In the genomic region with DNA sequence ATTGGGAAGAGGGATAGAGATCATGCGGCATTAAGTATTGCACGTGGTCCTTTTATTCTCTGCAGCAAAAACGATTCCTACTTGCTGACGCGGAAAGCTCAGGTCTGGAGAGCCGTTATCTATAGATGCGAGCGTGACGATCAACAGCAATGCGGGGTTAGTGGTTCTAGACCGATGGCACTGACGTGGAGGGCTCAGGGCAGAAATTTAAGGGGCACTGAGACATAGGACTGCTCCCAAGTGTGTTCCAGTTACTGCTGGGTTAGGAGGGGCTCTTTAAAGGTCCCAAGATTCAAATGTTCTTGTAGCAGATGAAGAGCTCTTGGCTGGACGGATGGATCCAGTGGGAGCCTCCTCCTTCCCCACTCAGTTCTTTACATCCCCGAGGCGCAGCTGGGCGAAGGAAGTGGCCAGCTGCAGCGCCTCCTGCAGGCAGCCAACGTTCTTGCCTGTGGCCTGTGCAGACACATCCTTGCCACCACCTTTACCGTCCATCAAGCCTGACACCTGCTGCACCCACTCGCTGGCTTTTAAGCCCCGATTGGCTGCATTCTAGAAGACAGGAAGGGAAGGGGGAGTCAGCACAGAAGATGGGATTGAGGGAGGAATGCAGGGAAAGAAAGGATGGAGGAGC, we compare ENCODE assay signal across 8 cellular contexts. TPM values are rescaled to one million over a fixed set of nuclear protein-coding genes. Genes with fewer than 3 reads are reported as not detected.
DNase-seq lines count a peak whose midpoint lies in the region; ATAC-seq and TF ChIP-seq lines count a peak whose summit lies in the region.

No MANE protein-coding gene starts in this region.

- intact Hi-C loops in IMR-90 (cut with micrococcal nuclease) (no loop called here), ovary (cut with DNase I) (loop anchor here in 1 of 4 donors (2.0 kb wide), 1 partner anchor 36 kb away; the partner anchor contains the start of gene AARS1)
- intact Hi-C loops in naive thymus-derived CD4-positive, alpha-beta T cell (cut with micrococcal nuclease), result loop anchor here (1.0 to 10.0 kb wide), 5 partner anchors 46 to 1842 kb away; partner anchors contain the start of genes COG4 (in 2 of the 2), SF3B3 (in 2 of the 2), DDX19A (in 1 of the 2) and DDX19B (in 1 of the 2)

- TF ChIP-seq POLR2A in IMR-90 (IDR thresholded peaks at IDR 0.05; ENCODE audit: low read depth, low read length), result no peak
- no peak for TF ChIP-seq POLR2A in ovary (IDR thresholded peaks at IDR 0.05)

- H2AK9ac ChIP-seq in IMR-90 (replicated peaks; ENCODE audit: low read depth, low read length, poor library complexity), result peak overlapping the region; percentile 61

- no peak overlapping the region for H3K23ac ChIP-seq in IMR-90 (ENCODE audit: low read depth, low read length)

- no peak overlapping the region for H3K18ac ChIP-seq in IMR-90 (ENCODE audit: low read depth, low read length)

- H3K79me1 ChIP-seq in IMR-90 (ENCODE audit: low read depth in 1 of 2, low read length in 2 of 2), result peaks cover 5 to 34% of the 10 kb centered on the region in 2 experiments; a peak in 3 of 4 replicates

- no TSS peak for BruUV-seq in IMR-90 (replicated peaks; lab: Mats Ljungman, UMichigan)

- H3K9me3 ChIP-seq in IMR-90 (ENCODE audit: control insufficient read depth, insufficient read depth, low read length), result no peaks in the 10 kb centered on the region
- H3K9me3 ChIP-seq in naive thymus-derived CD4-positive, alpha-beta T cell (ENCODE audit: control insufficient read depth in 2 of 3, low read length in 3 of 3), result no peaks in the 10 kb centered on the region
- H3K9me3 ChIP-seq in ovary, result no peaks in the 10 kb centered on the region

- H2BK15ac ChIP-seq in IMR-90 (ENCODE audit: low read depth, low read length), result no peak overlapping the region

- TF ChIP-seq RAD21 in IMR-90 (IDR thresholded peaks at IDR 0.05; ENCODE audit: low read length), result peak; percentile 3; the same call in 1 of the 2 replicates

- H4K91ac ChIP-seq in IMR-90 (ENCODE audit: insufficient read depth, low read depth, low read length), result no peak overlapping the region

- 95% methylated on average over 10 of the region's 21 CpGs; no CpG with 5 or more reads in 1 of the 2 experiments for WGBS in IMR-90 (ENCODE audit: extremely low coverage in 2 of 2, insufficient read length in 1 of 2), 2 experiments
- 69 to 83% (median 72%) methylated on average over 21 of the region's 21 CpGs for WGBS in ovary, 3 donors

- no peak overlapping the region for H2BK20ac ChIP-seq in IMR-90 (ENCODE audit: low read depth, low read length)

- dilution Hi-C loops in IMR-90 (cut with HindIII; ENCODE audit: low sequenced_read_pairs, unreplicated experiment), result no loop called here

- H2AFZ ChIP-seq in IMR-90 (replicated peaks; ENCODE audit: low read length, poor library complexity), result no peak overlapping the region

- no peak overlapping the region for H3K14ac ChIP-seq in IMR-90 (replicated peaks; ENCODE audit: low read depth, low read length)

- in situ Hi-C loops in IMR-90 (cut with MboI; ENCODE audit: low sequenced_read_pairs), result no loop called here

- 0 out of 2 replicates have a peak, but pooled peaks cover 5% of the 10 kb centered on the region for H3K9me1 ChIP-seq in IMR-90 (ENCODE audit: insufficient read depth, low read length)

- H3K4me1 Mint-ChIP-seq in activated naive CD8-positive, alpha-beta T cell treated with anti-CD3 and anti-CD28 coated beads, Interleukin-2, amount 10 ng/mL, durations not matched to agents 7 days and 5 days, result peaks cover 14% of the 10 kb centered on the region
- peaks cover 0 to 35% (median 22%) of the 10 kb centered on the region in 7 donors for H3K4me1 Mint-ChIP-seq in naive thymus-derived CD4-positive, alpha-beta T cell

- DNase-seq in ELF-1 (ENCODE audit: low read depth, low spot score), result peak; percentile 74
- peak; percentile 11 for DNase-seq in IMR-90
- DNase-seq in activated naive CD8-positive, alpha-beta T cell treated with anti-CD3 and anti-CD28 coated beads, Interleukin-2, amount 10 ng/mL, durations not matched to agents 7 days and 5 days, result peak; percentile 47
- peak in 1 of 9 donors; percentile 27 for DNase-seq in naive thymus-derived CD4-positive, alpha-beta T cell
- DNase-seq in epidermal melanocyte (ENCODE audit: insufficient read length, low spot score), result no peak
- DNase-seq in ovary, result no peak

- no peak overlapping the region for H2AK5ac ChIP-seq in IMR-90 (ENCODE audit: low read depth, low read length)

- H3K56ac ChIP-seq in IMR-90 (ENCODE audit: extremely low read depth, insufficient read depth, low read length), result no peak overlapping the region

- no peak overlapping the region for H4K5ac ChIP-seq in IMR-90 (ENCODE audit: low read depth, low read length)

- no peak overlapping the region for H3K9ac ChIP-seq in IMR-90 (ENCODE audit: low read depth, low read length)

- ATAC-seq in IMR-90 (ENCODE audit: low read depth), result no peak
- no peak for ATAC-seq in activated naive CD8-positive, alpha-beta T cell treated with anti-CD3 and anti-CD28 coated beads, Interleukin-2, amount 10 ng/mL, durations not matched to agents 7 days and 5 days (ENCODE audit: low read depth)
- no peak for ATAC-seq in naive thymus-derived CD4-positive, alpha-beta T cell
- no peak for ATAC-seq in GM19351 (IDR thresholded peaks at IDR 0.05; ENCODE audit: unreplicated experiment)
- ATAC-seq in GM21447 (IDR thresholded peaks at IDR 0.05; ENCODE audit: unreplicated experiment), result no peak

- POLR2A ChIA-PET in IMR-90 (lab: Charles Lee; ENCODE audit: unreplicated experiment), result no interaction called here
- POLR2A ChIA-PET in activated naive CD8-positive, alpha-beta T cell treated with anti-CD3 and anti-CD28 coated beads, Interleukin-2, amount 10 ng/mL, durations not matched to agents 7 days and 5 days (lab: Charles Lee), result interaction anchor here (0.6 to 2.9 kb wide), 7 partner anchors 15 to 271 kb away, joined by 3 to 21 read pairs (median 3); partner anchors contain the start of genes AARS1, COG4 and DDX19A
- POLR2A ChIA-PET in naive thymus-derived CD4-positive, alpha-beta T cell (lab: Charles Lee), result interaction anchor here (0.6 to 2.3 kb wide), 6 partner anchors 10 to 272 kb away, joined by 4 to 13 read pairs (median 8); partner anchors contain the start of genes AARS1, COG4, DDX19B and SF3B3

- H3K27ac ChIP-seq in IMR-90 (ENCODE audit: insufficient read depth, low read length) (no peak overlapping the region), ovary (no peak overlapping the region)
- peak overlapping the region; percentile 85 for H3K27ac ChIP-seq in naive thymus-derived CD4-positive, alpha-beta T cell (ENCODE audit: low read depth, low read length)

- CTCF ChIA-PET in IMR-90 (lab: Yijun Ruan, JAX), result no interaction called here
- CTCF ChIA-PET in naive thymus-derived CD4-positive, alpha-beta T cell (lab: Charles Lee), result interaction anchor here (0.6 to 1.2 kb wide), 2 partner anchors 15 to 529 kb away, joined by 3 to 4 read pairs; no protein-coding TSS in a partner anchor

- no peaks in the 10 kb centered on the region for H3K27me3 Mint-ChIP-seq in activated naive CD8-positive, alpha-beta T cell treated with anti-CD3 and anti-CD28 coated beads, Interleukin-2, amount 10 ng/mL, durations not matched to agents 7 days and 5 days
- no peaks in the 10 kb centered on the region for H3K27me3 Mint-ChIP-seq in naive thymus-derived CD4-positive, alpha-beta T cell

- H4K8ac ChIP-seq in IMR-90 (ENCODE audit: low read depth in 2 of 2, low read length in 2 of 2), result peak overlapping the region in 1 of 2 experiments; percentile 5; a peak in 1 of 4 replicates

- peaks cover 43% of the 10 kb centered on the region for H4K20me1 ChIP-seq in IMR-90 (ENCODE audit: insufficient read depth, low read length)

- H2BK5ac ChIP-seq in IMR-90 (ENCODE audit: low read depth, low read length, poor library complexity, severe bottlenecking), result no peak overlapping the region

- no peak overlapping the region for H3K4ac ChIP-seq in IMR-90 (ENCODE audit: low read depth, low read length)

- H3K4me1 ChIP-seq in IMR-90 (ENCODE audit: control insufficient read depth, insufficient read depth, low read length), result peaks cover 2% of the 10 kb centered on the region
- peaks cover 5 to 15% of the 10 kb centered on the region in 2 donors for H3K4me1 ChIP-seq in naive thymus-derived CD4-positive, alpha-beta T cell (ENCODE audit: control insufficient read depth in 2 of 2, insufficient read depth in 2 of 2, low read length in 2 of 2)
- H3K4me1 ChIP-seq in ovary (ENCODE audit: insufficient read depth), result peaks cover 2% of the 10 kb centered on the region

- no peaks in the 10 kb centered on the region for H3K9me3 Mint-ChIP-seq in activated naive CD8-positive, alpha-beta T cell treated with anti-CD3 and anti-CD28 coated beads, Interleukin-2, amount 10 ng/mL, durations not matched to agents 7 days and 5 days
- H3K9me3 Mint-ChIP-seq in naive thymus-derived CD4-positive, alpha-beta T cell, result peaks cover 0 to 3% (median 0%) of the 10 kb centered on the region in 11 donors

- no peak overlapping the region for H3K4me2 ChIP-seq in IMR-90 (ENCODE audit: low read depth, low read length)

- TF ChIP-seq EP300 in ovary (IDR thresholded peaks at IDR 0.05), result no peak

- peaks cover 24% of the 10 kb centered on the region for H3K36me3 Mint-ChIP-seq in activated naive CD8-positive, alpha-beta T cell treated with anti-CD3 and anti-CD28 coated beads, Interleukin-2, amount 10 ng/mL, durations not matched to agents 7 days and 5 days
- H3K36me3 Mint-ChIP-seq in naive thymus-derived CD4-positive, alpha-beta T cell, result peaks cover 0 to 24% (median 0%) of the 10 kb centered on the region in 5 donors

- H3K4me3 Mint-ChIP-seq in activated naive CD8-positive, alpha-beta T cell treated with anti-CD3 and anti-CD28 coated beads, Interleukin-2, amount 10 ng/mL, durations not matched to agents 7 days and 5 days, result peak overlapping the region; percentile 88
- H3K4me3 Mint-ChIP-seq in naive thymus-derived CD4-positive, alpha-beta T cell, result peak overlapping the region in 8 of 10 donors; percentile 27 to 93 (median 90)

- H3K36me3 ChIP-seq in IMR-90 (ENCODE audit: control insufficient read depth, insufficient read depth, low read length), result peaks cover 47% of the 10 kb centered on the region
- peaks cover 9 to 51% (median 15%) of the 10 kb centered on the region in 3 experiments for H3K36me3 ChIP-seq in naive thymus-derived CD4-positive, alpha-beta T cell (ENCODE audit: control insufficient read depth in 2 of 3, insufficient read depth in 3 of 3, low read length in 3 of 3)
- no peaks in the 10 kb centered on the region for H3K36me3 ChIP-seq in ovary

- H3K27me3 ChIP-seq in IMR-90 (ENCODE audit: control insufficient read depth, insufficient read depth, low read length) (no peaks in the 10 kb centered on the region), ovary (no peaks in the 10 kb centered on the region)
- no peaks in the 10 kb centered on the region for H3K27me3 ChIP-seq in naive thymus-derived CD4-positive, alpha-beta T cell (ENCODE audit: control insufficient read depth in 2 of 2, insufficient read depth in 2 of 2, low read length in 2 of 2)

- no peak overlapping the region for H2BK120ac ChIP-seq in IMR-90 (ENCODE audit: low read depth, low read length)

- TF ChIP-seq CTCF in IMR-90 (conservative IDR thresholded peaks at IDR 0.05; ENCODE audit: low read depth, low read length) (peak; percentile 42), ovary (IDR thresholded peaks at IDR 0.05) (no peak)

- peak overlapping the region; percentile 92 for H3K27ac Mint-ChIP-seq in activated naive CD8-positive, alpha-beta T cell treated with anti-CD3 and anti-CD28 coated beads, Interleukin-2, amount 10 ng/mL, durations not matched to agents 7 days and 5 days
- peak overlapping the region in 7 of 9 donors; percentile 33 to 96 (median 90) for H3K27ac Mint-ChIP-seq in naive thymus-derived CD4-positive, alpha-beta T cell

- H3K4me3 ChIP-seq in IMR-90 (ENCODE audit: insufficient read depth, low read depth, low read length) (no peak overlapping the region), ovary (no peak overlapping the region)
- no peak overlapping the region for H3K4me3 ChIP-seq in naive thymus-derived CD4-positive, alpha-beta T cell (ENCODE audit: low read length)

RNA-seq across cellular contexts. Expression of gene EXOSC6, which starts 0.7 kb away (rescaled TPM):
- total RNA-seq in IMR-90 (2012; rRNA removed) (7.0 and 11.1 TPM in 2 replicates), ovary (10 to 100 TPM; 19.5 to 30.2 (median 22.4) TPM)
- polyA plus RNA-seq in IMR-90 (2012; rRNA removed) (5.8 and 6.3 TPM in 2 replicates), ovary (10 to 100 TPM; 12.4 to 15.5 TPM)
- 4.7 and 5.3 TPM in 2 replicates for polyA plus RNA-seq in IMR-90 (2012; cell fraction: cytosol; rRNA removed)
- polyA plus RNA-seq in IMR-90 (2012; cell fraction: nucleus; rRNA removed; ENCODE audit: low replicate concordance), result 6.1 and 6.9 TPM in 2 replicates
- 10 to 100 TPM; 28.8 to 29.4 TPM for total RNA-seq in activated naive CD8-positive, alpha-beta T cell treated with anti-CD3 and anti-CD28 coated beads, Interleukin-2, amount 10 ng/mL, durations not matched to agents 7 days and 5 days
- total RNA-seq in naive thymus-derived CD4-positive, alpha-beta T cell, result 10 to 100 TPM; 25.5 to 45.9 (median 36.4) TPM
- 1 to 10 TPM; 7.9 to 8.3 TPM for polyA plus RNA-seq in naive thymus-derived CD4-positive, alpha-beta T cell

RNA-seq across cellular contexts. Expression of gene AARS1, which starts 36.8 kb away (rescaled TPM):
- total RNA-seq in IMR-90 (2012; rRNA removed) (125 and 139 TPM in 2 replicates), ovary (100 to 1,000 TPM in 1 of 7 donors, 10 to 100 TPM in 6; 26.7 to 280 (median 60.3) TPM)
- polyA plus RNA-seq in IMR-90 (2012; rRNA removed) (90.6 and 104 TPM in 2 replicates), ovary (10 to 100 TPM; 38.8 to 83.2 TPM)
- 86.8 and 90.8 TPM in 2 replicates for polyA plus RNA-seq in IMR-90 (2012; cell fraction: cytosol; rRNA removed)
- polyA plus RNA-seq in IMR-90 (2012; cell fraction: nucleus; rRNA removed; ENCODE audit: low replicate concordance), result 65.2 and 120 TPM in 2 replicates
- 100 to 1,000 TPM; 121 to 122 TPM for total RNA-seq in activated naive CD8-positive, alpha-beta T cell treated with anti-CD3 and anti-CD28 coated beads, Interleukin-2, amount 10 ng/mL, durations not matched to agents 7 days and 5 days
- 10 to 100 TPM; 24.2 to 96.7 (median 94.0) TPM for total RNA-seq in naive thymus-derived CD4-positive, alpha-beta T cell
- 10 to 100 TPM; 39.5 to 60.3 TPM for polyA plus RNA-seq in naive thymus-derived CD4-positive, alpha-beta T cell

RNA-seq across cellular contexts. Expression of gene DDX19B, which starts 46.5 kb away (rescaled TPM):
- total RNA-seq in IMR-90 (2012; rRNA removed) (26.1 and 33.3 TPM in 2 replicates), ovary (10 to 100 TPM; 18.9 to 42.2 (median 21.6) TPM)
- polyA plus RNA-seq in IMR-90 (2012; rRNA removed) (36.0 and 41.0 TPM in 2 replicates), ovary (10 to 100 TPM; 21.1 to 45.6 TPM)
- 17.2 and 33.6 TPM in 2 replicates for polyA plus RNA-seq in IMR-90 (2012; cell fraction: cytosol; rRNA removed)
- 20.3 and 33.8 TPM in 2 replicates for polyA plus RNA-seq in IMR-90 (2012; cell fraction: nucleus; rRNA removed; ENCODE audit: low replicate concordance)
- total RNA-seq in activated naive CD8-positive, alpha-beta T cell treated with anti-CD3 and anti-CD28 coated beads, Interleukin-2, amount 10 ng/mL, durations not matched to agents 7 days and 5 days, result 10 to 100 TPM; 29.8 to 32.3 TPM
- total RNA-seq in naive thymus-derived CD4-positive, alpha-beta T cell, result 10 to 100 TPM; 23.6 to 29.9 (median 27.8) TPM
- polyA plus RNA-seq in naive thymus-derived CD4-positive, alpha-beta T cell, result 10 to 100 TPM; 48.4 to 60.5 TPM

Comparison
In these comparisons a context has a peak if more than half of its experiments do, and no peak if none do; other contexts are left out.
1. DNase-seq: peak in ELF-1 (single experiment), IMR-90 (single experiment) and activated naive CD8-positive, alpha-beta T cell treated with anti-CD3 and anti-CD28 coated beads, Interleukin-2, amount 10 ng/mL, durations not matched to agents 7 days and 5 days (single experiment); none in epidermal melanocyte (single experiment) and ovary (0 of 5).